9 cellular contexts compared by ENCODE assay signal in the genomic region with DNA sequence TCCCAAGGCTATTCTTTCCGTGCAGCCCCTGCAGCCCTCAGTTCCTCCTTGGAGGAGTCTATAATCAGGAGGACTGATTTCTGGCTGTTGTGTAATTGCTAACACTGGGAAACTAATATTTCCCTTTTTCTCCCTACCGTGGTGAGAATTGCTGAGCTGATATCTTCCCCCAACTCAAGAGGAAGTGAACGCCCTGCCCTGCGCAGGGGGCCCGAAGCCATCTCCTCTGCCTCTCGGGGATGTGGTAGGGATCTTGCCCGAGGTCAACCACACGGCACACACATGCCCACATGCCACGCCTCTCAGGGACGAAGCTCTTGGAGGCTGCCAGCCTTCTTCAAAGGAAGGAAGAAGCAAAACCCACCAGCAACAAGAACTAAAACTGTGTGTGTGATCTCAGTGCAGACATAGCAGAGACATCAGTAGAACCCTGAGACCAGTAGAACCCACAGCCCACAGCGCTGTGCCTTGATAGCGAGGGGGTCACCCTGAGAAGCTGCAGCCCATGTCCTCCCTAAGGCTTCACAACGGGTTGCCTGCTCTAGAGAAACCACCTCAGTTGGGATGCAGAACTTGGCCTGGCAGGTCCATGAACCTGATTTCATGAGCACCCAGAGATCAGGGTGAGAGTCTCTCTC. TPM values are rescaled to one million over a fixed set of nuclear protein-coding genes. Genes with fewer than 3 reads are reported as not detected.
DNase-seq lines count a peak whose midpoint lies in the region; ATAC-seq and TF ChIP-seq lines count a peak whose summit lies in the region.
"Had no signal": no experiment of that assay in that cellular context is flagged by ENCODE, and none has a peak within 500 bp of the region (broad histone marks: within the 10 kb centered on the region; RNA-seq: fewer than 3 reads in every experiment).

No MANE protein-coding gene starts in this region.

- H3K27me3 Mint-ChIP-seq in T-helper 2 cell treated with Interferon-gamma antibody and Interleukin-4, amounts not matched to agents 5 μg/mL and 100 μg/mL, for 36 hours (ENCODE audit: low read depth) = peaks cover 14% of the 10 kb centered on the region
- H3K27me3 Mint-ChIP-seq in WTC11 (ENCODE audit: low read depth) = no peaks in the 10 kb centered on the region; the same call in 1 of the 2 replicates

- H3K4me1 Mint-ChIP-seq in T-helper 2 cell treated with Interferon-gamma antibody and Interleukin-4, amounts not matched to agents 5 μg/mL and 100 μg/mL, for 36 hours (ENCODE audit: low read depth) = peaks cover 17% of the 10 kb centered on the region
- no peaks in the 10 kb centered on the region for H3K4me1 Mint-ChIP-seq in WTC11
- H3K4me1 Mint-ChIP-seq: brain had no signal

- peak overlapping the region; percentile 41 for H3K4me2 ChIP-seq in DND-41 (ENCODE audit: insufficient read depth, low read length)

- ATAC-seq in DND-41 (ENCODE audit: insufficient read depth, low read depth) = peak; percentile 100
- no peak for ATAC-seq in WTC11
- ATAC-seq in HG03565 (IDR thresholded peaks at IDR 0.05; ENCODE audit: unreplicated experiment) = no peak

- no peaks in the 10 kb centered on the region for H3K36me3 Mint-ChIP-seq in T-helper 2 cell treated with Interferon-gamma antibody and Interleukin-4, amounts not matched to agents 5 μg/mL and 100 μg/mL, for 36 hours (ENCODE audit: low read depth)
- no peaks in the 10 kb centered on the region for H3K36me3 Mint-ChIP-seq in WTC11
- H3K36me3 Mint-ChIP-seq: brain had no signal

- H3K27ac ChIP-seq in DND-41 (ENCODE audit: low read length) (no peak overlapping the region), cingulate gyrus (ENCODE audit: low read depth, low read length) (peak overlapping the region; percentile 23), RWPE1 (no peak overlapping the region)

- H4K20me1 ChIP-seq in DND-41 (ENCODE audit: insufficient read depth, low read length) = no peaks in the 10 kb centered on the region

- H2AFZ ChIP-seq in DND-41 (ENCODE audit: low read depth, low read length) = peak overlapping the region; percentile 22; the same call in 1 of the 2 replicates

- no peaks in the 10 kb centered on the region for H3K36me3 ChIP-seq in DND-41 (ENCODE audit: insufficient read depth, low read length)

- H3K4me3 ChIP-seq in DND-41 (ENCODE audit: low read depth in 1 of 2, low read length in 2 of 2) = no peak overlapping the region

- TF ChIP-seq CTCF in DND-41 (IDR thresholded peaks at IDR 0.05; ENCODE audit: borderline replicate concordance, extremely low read depth, low read length, poor library complexity, severe bottlenecking) (no peak), WTC11 (IDR thresholded peaks at IDR 0.05) (no peak), RWPE1 (conservative IDR thresholded peaks at IDR 0.05; ENCODE audit: low read depth) (no peak)

- no peaks in the 10 kb centered on the region for H3K79me2 ChIP-seq in DND-41 (ENCODE audit: insufficient read depth, low read length)

- POLR2A ChIA-PET in WTC11 (lab: Charles Lee) (no interaction called here), RWPE1 (lab: Yijun Ruan, JAX; ENCODE audit: low non-redundant PET) (no interaction called here)

- no peaks in the 10 kb centered on the region for H3K27me3 ChIP-seq in DND-41 (ENCODE audit: insufficient read depth, low read length, poor library complexity)

- CTCF ChIA-PET in WTC11 (lab: Charles Lee) (no interaction called here), RWPE1 (lab: Yijun Ruan, JAX) (no interaction called here)

- no peaks in the 10 kb centered on the region for H3K9me3 Mint-ChIP-seq in T-helper 2 cell treated with Interferon-gamma antibody and Interleukin-4, amounts not matched to agents 5 μg/mL and 100 μg/mL, for 36 hours
- H3K9me3 Mint-ChIP-seq in WTC11 = 0 out of 2 replicates have a peak, but pooled peaks cover 3% of the 10 kb centered on the region
- H3K9me3 Mint-ChIP-seq: brain had no signal

- H3K4me3 Mint-ChIP-seq in T-helper 2 cell treated with Interferon-gamma antibody and Interleukin-4, amounts not matched to agents 5 μg/mL and 100 μg/mL, for 36 hours = peak overlapping the region; percentile 78
- no peak overlapping the region for H3K4me3 Mint-ChIP-seq in WTC11
- H3K4me3 Mint-ChIP-seq: brain had no signal

- H3K9ac ChIP-seq in DND-41 (ENCODE audit: low read depth, low read length) = no peak overlapping the region

- H3K4me1 ChIP-seq in DND-41 (ENCODE audit: insufficient read depth, low read length) = peaks cover 16% of the 10 kb centered on the region

- peak overlapping the region; percentile 50 for H3K27ac Mint-ChIP-seq in T-helper 2 cell treated with Interferon-gamma antibody and Interleukin-4, amounts not matched to agents 5 μg/mL and 100 μg/mL, for 36 hours
- H3K27ac Mint-ChIP-seq in WTC11 = no peak overlapping the region
- H3K27ac Mint-ChIP-seq: brain had no signal

- DNase-seq in DND-41 (peak; percentile 85), nucleus accumbens (lab: John Stamatoyannopoulos, UW) (peak in 39 of 56 donors; percentile 4 to 52 (median 17)), DMS 273 treated with DMSO at 0.1 percent for 48 hours (lab: John Stamatoyannopoulos, UW) (no peak), WTC11 (ENCODE audit: low spot score) (no peak), RWPE1 (ENCODE audit: low spot score) (no peak)
- DNase-seq in T-helper 2 cell treated with Interferon-gamma antibody and Interleukin-4, amounts not matched to agents 5 μg/mL and 100 μg/mL, for 36 hours (ENCODE audit: low spot score) = peak; percentile 8

- H3K9me3 ChIP-seq in DND-41 (ENCODE audit: insufficient read depth, low read length, severe bottlenecking) = no peaks in the 10 kb centered on the region

TF ChIP-seq in WTC11, 78 proteins besides CTCF, POLR2A, EP300 and RAD21:
- TF ChIP-seq, protein P1, sequence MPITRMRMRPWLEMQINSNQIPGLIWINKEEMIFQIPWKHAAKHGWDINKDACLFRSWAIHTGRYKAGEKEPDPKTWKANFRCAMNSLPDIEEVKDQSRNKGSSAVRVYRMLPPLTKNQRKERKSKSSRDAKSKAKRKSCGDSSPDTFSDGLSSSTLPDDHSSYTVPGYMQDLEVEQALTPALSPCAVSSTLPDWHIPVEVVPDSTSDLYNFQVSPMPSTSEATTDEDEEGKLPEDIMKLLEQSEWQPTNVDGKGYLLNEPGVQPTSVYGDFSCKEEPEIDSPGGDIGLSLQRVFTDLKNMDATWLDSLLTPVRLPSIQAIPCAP (CRISPR knock-in tag; IDR thresholded peaks at IDR 0.05) = no peak
- no peak for TF ChIP-seq ZNF671 (CRISPR knock-in tag; IDR thresholded peaks at IDR 0.05)
TF ChIP-seq in WTC11: peak in this region for 0.

RNA-seq across cellular contexts. Expression of a gene that starts 8.9 kb away (rescaled TPM):
- total RNA-seq in WTC11 (2021) = 5.1 to 7.8 TPM (median 7.8 TPM) in 3 replicates

Comparison
In these comparisons a context has a peak if more than half of its experiments do, and no peak if none do; other contexts are left out.
1. DNase-seq: peak in DND-41 (single experiment), T-helper 2 cell treated with Interferon-gamma antibody and Interleukin-4, amounts not matched to agents 5 μg/mL and 100 μg/mL, for 36 hours (single experiment) and nucleus accumbens (39 of 56); none in DMS 273 treated with DMSO at 0.1 percent for 48 hours (single experiment), WTC11 (single experiment) and RWPE1 (single experiment).